14 cellular contexts compared by ENCODE assay signal in the genomic region with DNA sequence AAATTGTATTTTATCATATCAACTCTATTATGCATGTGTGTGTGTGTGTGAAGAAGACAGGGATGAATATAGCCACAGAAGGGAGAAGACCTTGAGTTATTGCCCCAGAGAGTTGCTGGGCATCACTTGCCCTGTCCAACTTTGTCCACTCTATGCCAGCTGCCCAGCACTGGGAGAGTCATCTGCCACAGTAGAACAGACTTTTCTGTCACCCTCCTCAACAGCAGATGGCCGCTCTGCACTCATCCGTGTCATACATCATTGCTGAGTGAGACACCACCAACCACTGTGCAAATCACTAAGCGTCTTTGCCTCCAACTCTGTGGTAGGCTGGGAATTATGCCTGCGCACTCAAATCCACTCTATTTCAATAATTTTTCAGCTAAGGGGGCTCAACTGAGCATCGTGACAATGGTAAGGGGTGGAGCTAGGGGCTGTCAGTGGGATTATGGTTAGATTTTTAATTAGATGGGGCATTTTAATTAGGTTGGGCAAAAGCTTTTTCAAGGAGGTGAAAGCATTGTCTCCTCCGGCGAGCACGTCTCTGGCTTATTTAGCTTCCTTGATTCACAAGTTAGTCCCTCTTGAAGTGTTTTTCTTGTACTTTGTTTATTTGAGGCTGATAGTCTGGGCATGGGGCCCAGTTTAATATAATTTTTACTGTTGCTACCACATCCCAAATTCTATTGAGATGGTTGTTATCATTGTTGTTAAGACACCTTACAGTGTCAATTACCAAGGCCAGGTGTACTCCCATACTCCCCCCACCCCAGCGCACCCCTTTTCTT.
DNase-seq lines count a peak whose midpoint lies in the region; ATAC-seq and TF ChIP-seq lines count a peak whose summit lies in the region.
"Had no signal": no experiment of that assay in that cellular context is flagged by ENCODE, and none has a peak within 500 bp of the region (broad histone marks: within the 10 kb centered on the region; RNA-seq: fewer than 3 reads in every experiment).

No MANE protein-coding gene starts in this region.

- no peak overlapping the region for H3K4me2 ChIP-seq in Karpas-422 (ENCODE audit: low read depth, low read length, poor library complexity, severe bottlenecking)

- H3K4me1 ChIP-seq in Karpas-422 (ENCODE audit: low read length): no peaks in the 10 kb centered on the region

- H3K36me3 ChIP-seq in Karpas-422 (ENCODE audit: insufficient read depth, low read length): no peaks in the 10 kb centered on the region

- no peaks in the 10 kb centered on the region for H3K36me3 Mint-ChIP-seq in brain
- H3K36me3 Mint-ChIP-seq in nephron (ENCODE audit: low read depth): no peaks in the 10 kb centered on the region

- no peak for ATAC-seq in HG02759 (IDR thresholded peaks at IDR 0.05; ENCODE audit: unreplicated experiment)

- no peak overlapping the region for H3K27ac ChIP-seq in Karpas-422 (ENCODE audit: low read length)
- H3K27ac ChIP-seq: SK-N-MC had no signal

- no peaks in the 10 kb centered on the region for H3K9me3 ChIP-seq in Karpas-422 (ENCODE audit: low read length)

- H3K27ac Mint-ChIP-seq in brain: peak overlapping the region; percentile 1 to 83 (median 20)
- peak overlapping the region in 2 of 3 experiments; percentile 45 to 55 for H3K27ac Mint-ChIP-seq in nephron

- H3K27me3 ChIP-seq in Karpas-422 (ENCODE audit: low read length): no peaks in the 10 kb centered on the region

- no peaks in the 10 kb centered on the region for H4K20me1 ChIP-seq in Karpas-422 (ENCODE audit: insufficient read depth, low read depth, low read length)

- no peaks in the 10 kb centered on the region for H3K79me2 ChIP-seq in Karpas-422 (ENCODE audit: low read length)

- no peak overlapping the region for H3K4me3 ChIP-seq in Karpas-422 (ENCODE audit: low read length)
- H3K4me3 ChIP-seq: coronary artery, lung, SK-N-MC had no signal

- H3K9me2 ChIP-seq in Karpas-422 (replicated peaks; ENCODE audit: insufficient read depth, low read length): no peaks in the 10 kb centered on the region

- TF ChIP-seq CTCF in brain (conservative IDR thresholded peaks at IDR 0.05): no peak
- no peak for TF ChIP-seq CTCF in nephron (IDR thresholded peaks at IDR 0.05; ENCODE audit: unreplicated experiment in 3 of 3)

- peaks cover 23% of the 10 kb centered on the region for H3K4me1 Mint-ChIP-seq in brain
- H3K4me1 Mint-ChIP-seq in nephron: peaks cover 51% of the 10 kb centered on the region

- peak overlapping the region in 3 of 5 experiments; percentile 3 to 57 (median 39) for H3K4me3 Mint-ChIP-seq in brain
- H3K4me3 Mint-ChIP-seq in nephron: no peak overlapping the region

- DNase-seq in DMS53 treated with DMSO at 0.1 percent for 48 hours (lab: John Stamatoyannopoulos, UW; ENCODE audit: unreplicated experiment) (peak; percentile 91), NCI-H2107 treated with DMSO at 0.1 percent for 48 hours (lab: John Stamatoyannopoulos, UW; ENCODE audit: unreplicated experiment) (peak; percentile 74), Karpas-422 (no peak)
- DNase-seq in activated CD4-positive, alpha-beta T cell treated with anti-CD3 and anti-CD28 coated beads, Interleukin-2, amount 50 U/mL, for 1 hour: no peak
- DNase-seq in stimulated activated CD4-positive, alpha-beta T cell treated with anti-CD3 and anti-CD28 coated beads, Interleukin-4, amount 100 ng/mL, for 24 hours: no peak
- DNase-seq: activated gamma-delta T cell treated with Interleukin-2 at 50 U/mL for 16 hours, GF-D8, NCI-H526 had no signal

- H3K9me3 Mint-ChIP-seq in brain (no peaks in the 10 kb centered on the region), nephron (no peaks in the 10 kb centered on the region)

- no peak overlapping the region for H2AFZ ChIP-seq in Karpas-422 (ENCODE audit: low read length)

- peaks cover 8% of the 10 kb centered on the region for H3K27me3 Mint-ChIP-seq in brain
- no peaks in the 10 kb centered on the region for H3K27me3 Mint-ChIP-seq in nephron (ENCODE audit: low read depth)

- no peak overlapping the region for H3K9ac ChIP-seq in Karpas-422 (ENCODE audit: low read length)

Comparison
In these comparisons a context has a peak if more than half of its experiments do, and no peak if none do; other contexts are left out.
1. DNase-seq: peak in DMS53 treated with DMSO at 0.1 percent for 48 hours (single experiment) and NCI-H2107 treated with DMSO at 0.1 percent for 48 hours (single experiment); none in activated CD4-positive, alpha-beta T cell treated with anti-CD3 and anti-CD28 coated beads, Interleukin-2, amount 50 U/mL, for 1 hour (single experiment), Karpas-422 (single experiment) and stimulated activated CD4-positive, alpha-beta T cell treated with anti-CD3 and anti-CD28 coated beads, Interleukin-4, amount 100 ng/mL, for 24 hours (single experiment).
2. H3K4me3 Mint-ChIP-seq: peak in brain (3 of 5); none in nephron (0 of 3).